In the genomic region with DNA sequence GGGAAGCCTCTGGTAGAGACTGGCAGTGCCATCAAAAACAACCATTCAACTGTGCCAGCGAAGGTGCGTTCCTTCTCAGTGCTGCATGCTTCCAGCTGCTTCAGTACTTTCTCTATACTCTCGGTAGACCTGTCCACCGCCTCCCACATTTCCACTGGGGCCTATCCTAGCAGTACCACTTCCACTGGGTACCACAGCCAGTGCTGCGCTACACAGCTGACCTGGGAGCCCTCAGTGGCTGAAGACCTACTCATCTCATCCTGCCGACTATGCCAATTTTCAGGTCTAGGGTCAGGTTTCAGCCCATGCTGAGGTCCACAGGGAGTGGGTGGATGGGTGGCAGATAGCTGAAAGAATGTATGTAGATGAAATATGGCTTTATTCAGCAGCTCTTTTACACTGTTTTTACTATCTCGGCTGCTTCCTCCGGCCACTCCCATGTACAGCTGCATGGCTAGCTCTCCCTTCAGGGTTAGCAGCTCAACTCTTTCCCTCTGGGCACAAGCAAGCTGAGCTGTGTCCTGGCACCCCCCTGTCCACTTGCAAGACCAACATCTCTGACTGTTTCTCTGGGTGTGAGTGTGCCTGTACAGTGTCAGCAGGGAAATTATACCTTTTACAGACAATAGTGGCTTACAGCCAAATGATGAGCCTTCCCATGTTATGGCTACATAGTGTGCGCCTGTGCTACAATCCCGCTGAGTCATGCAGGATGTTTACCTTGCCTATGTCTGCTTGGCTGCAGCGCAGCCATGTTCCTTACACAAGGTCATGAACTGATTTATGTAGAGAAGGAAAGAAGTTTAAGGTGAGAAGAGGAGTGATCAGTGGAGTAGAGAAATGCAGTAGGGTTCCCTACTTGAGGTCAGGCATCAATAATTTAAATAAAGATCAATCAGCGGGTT, we compare ENCODE assay signal across 1 cellular context.
A peak's percentile ranks its signal among the peaks of the same experiment; 100 is the strongest.
TF ChIP-seq lines count a peak whose summit lies in the region.

No MANE protein-coding gene starts in this region.

TF ChIP-seq in HepG2, 621 proteins besides CTCF, POLR2A, EP300 and RAD21 (continued from another document):
- TF ChIP-seq, protein P1, sequence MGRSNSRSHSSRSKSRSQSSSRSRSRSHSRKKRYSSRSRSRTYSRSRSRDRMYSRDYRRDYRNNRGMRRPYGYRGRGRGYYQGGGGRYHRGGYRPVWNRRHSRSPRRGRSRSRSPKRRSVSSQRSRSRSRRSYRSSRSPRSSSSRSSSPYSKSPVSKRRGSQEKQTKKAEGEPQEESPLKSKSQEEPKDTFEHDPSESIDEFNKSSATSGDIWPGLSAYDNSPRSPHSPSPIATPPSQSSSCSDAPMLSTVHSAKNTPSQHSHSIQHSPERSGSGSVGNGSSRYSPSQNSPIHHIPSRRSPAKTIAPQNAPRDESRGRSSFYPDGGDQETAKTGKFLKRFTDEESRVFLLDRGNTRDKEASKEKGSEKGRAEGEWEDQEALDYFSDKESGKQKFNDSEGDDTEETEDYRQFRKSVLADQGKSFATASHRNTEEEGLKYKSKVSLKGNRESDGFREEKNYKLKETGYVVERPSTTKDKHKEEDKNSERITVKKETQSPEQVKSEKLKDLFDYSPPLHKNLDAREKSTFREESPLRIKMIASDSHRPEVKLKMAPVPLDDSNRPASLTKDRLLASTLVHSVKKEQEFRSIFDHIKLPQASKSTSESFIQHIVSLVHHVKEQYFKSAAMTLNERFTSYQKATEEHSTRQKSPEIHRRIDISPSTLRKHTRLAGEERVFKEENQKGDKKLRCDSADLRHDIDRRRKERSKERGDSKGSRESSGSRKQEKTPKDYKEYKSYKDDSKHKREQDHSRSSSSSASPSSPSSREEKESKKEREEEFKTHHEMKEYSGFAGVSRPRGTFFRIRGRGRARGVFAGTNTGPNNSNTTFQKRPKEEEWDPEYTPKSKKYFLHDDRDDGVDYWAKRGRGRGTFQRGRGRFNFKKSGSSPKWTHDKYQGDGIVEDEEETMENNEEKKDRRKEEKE (IDR thresholded peaks at IDR 0.05) = no peak
- TF ChIP-seq SOX5 (CRISPR knock-in tag; IDR thresholded peaks at IDR 0.05; ENCODE audit: borderline replicate concordance) (peak; percentile 39; the same call in 1 of the 2 replicates), EHMT2 (IDR thresholded peaks at IDR 0.05; ENCODE audit: borderline replicate concordance, low read depth, low read length) (peak; percentile 50; the same call in 1 of the 2 replicates), GATAD2A (CRISPR knock-in tag; IDR thresholded peaks at IDR 0.05) (peak; percentile 71; the same call in 1 of the 2 replicates), HNF4G (IDR thresholded peaks at IDR 0.05; ENCODE audit: borderline replicate concordance, low read depth, low read length) (no peak), HNF4G (CRISPR knock-in tag; IDR thresholded peaks at IDR 0.05; ENCODE audit: borderline replicate concordance, low read depth) (no peak), CCDC6 (CRISPR knock-in tag; IDR thresholded peaks at IDR 0.05) (no peak), U2AF1 (optimal IDR thresholded peaks at IDR 0.05; ENCODE audit: low read depth, low read length) (no peak), DMAP1 (CRISPR knock-in tag; IDR thresholded peaks at IDR 0.05) (no peak), PHF20 (CRISPR knock-in tag; IDR thresholded peaks at IDR 0.05) (no peak), RXRA (CRISPR knock-in tag; IDR thresholded peaks at IDR 0.05) (no peak), NKX3-1 (CRISPR knock-in tag; IDR thresholded peaks at IDR 0.05) (no peak), CEBPG (CRISPR knock-in tag; IDR thresholded peaks at IDR 0.05) (no peak)
- TF ChIP-seq, protein P2, sequence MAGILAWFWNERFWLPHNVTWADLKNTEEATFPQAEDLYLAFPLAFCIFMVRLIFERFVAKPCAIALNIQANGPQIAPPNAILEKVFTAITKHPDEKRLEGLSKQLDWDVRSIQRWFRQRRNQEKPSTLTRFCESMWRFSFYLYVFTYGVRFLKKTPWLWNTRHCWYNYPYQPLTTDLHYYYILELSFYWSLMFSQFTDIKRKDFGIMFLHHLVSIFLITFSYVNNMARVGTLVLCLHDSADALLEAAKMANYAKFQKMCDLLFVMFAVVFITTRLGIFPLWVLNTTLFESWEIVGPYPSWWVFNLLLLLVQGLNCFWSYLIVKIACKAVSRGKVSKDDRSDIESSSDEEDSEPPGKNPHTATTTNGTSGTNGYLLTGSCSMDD (CRISPR knock-in tag; IDR thresholded peaks at IDR 0.05) = no peak
- TF ChIP-seq, protein P3, sequence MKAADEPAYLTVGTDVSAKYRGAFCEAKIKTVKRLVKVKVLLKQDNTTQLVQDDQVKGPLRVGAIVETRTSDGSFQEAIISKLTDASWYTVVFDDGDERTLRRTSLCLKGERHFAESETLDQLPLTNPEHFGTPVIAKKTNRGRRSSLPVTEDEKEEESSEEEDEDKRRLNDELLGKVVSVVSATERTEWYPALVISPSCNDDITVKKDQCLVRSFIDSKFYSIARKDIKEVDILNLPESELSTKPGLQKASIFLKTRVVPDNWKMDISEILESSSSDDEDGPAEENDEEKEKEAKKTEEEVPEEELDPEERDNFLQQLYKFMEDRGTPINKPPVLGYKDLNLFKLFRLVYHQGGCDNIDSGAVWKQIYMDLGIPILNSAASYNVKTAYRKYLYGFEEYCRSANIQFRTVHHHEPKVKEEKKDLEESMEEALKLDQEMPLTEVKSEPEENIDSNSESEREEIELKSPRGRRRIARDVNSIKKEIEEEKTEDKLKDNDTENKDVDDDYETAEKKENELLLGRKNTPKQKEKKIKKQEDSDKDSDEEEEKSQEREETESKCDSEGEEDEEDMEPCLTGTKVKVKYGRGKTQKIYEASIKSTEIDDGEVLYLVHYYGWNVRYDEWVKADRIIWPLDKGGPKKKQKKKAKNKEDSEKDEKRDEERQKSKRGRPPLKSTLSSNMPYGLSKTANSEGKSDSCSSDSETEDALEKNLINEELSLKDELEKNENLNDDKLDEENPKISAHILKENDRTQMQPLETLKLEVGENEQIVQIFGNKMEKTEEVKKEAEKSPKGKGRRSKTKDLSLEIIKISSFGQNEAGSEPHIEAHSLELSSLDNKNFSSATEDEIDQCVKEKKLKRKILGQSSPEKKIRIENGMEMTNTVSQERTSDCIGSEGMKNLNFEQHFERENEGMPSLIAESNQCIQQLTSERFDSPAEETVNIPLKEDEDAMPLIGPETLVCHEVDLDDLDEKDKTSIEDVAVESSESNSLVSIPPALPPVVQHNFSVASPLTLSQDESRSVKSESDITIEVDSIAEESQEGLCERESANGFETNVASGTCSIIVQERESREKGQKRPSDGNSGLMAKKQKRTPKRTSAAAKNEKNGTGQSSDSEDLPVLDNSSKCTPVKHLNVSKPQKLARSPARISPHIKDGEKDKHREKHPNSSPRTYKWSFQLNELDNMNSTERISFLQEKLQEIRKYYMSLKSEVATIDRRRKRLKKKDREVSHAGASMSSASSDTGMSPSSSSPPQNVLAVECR (CRISPR knock-in tag; IDR thresholded peaks at IDR 0.05; ENCODE audit: borderline replicate concordance) = no peak
- TF ChIP-seq, protein P4, sequence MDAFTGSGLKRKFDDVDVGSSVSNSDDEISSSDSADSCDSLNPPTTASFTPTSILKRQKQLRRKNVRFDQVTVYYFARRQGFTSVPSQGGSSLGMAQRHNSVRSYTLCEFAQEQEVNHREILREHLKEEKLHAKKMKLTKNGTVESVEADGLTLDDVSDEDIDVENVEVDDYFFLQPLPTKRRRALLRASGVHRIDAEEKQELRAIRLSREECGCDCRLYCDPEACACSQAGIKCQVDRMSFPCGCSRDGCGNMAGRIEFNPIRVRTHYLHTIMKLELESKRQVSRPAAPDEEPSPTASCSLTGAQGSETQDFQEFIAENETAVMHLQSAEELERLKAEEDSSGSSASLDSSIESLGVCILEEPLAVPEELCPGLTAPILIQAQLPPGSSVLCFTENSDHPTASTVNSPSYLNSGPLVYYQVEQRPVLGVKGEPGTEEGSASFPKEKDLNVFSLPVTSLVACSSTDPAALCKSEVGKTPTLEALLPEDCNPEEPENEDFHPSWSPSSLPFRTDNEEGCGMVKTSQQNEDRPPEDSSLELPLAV (CRISPR knock-in tag; conservative IDR thresholded peaks at IDR 0.05; ENCODE audit: low read depth) = no peak
- TF ChIP-seq, protein P5, sequence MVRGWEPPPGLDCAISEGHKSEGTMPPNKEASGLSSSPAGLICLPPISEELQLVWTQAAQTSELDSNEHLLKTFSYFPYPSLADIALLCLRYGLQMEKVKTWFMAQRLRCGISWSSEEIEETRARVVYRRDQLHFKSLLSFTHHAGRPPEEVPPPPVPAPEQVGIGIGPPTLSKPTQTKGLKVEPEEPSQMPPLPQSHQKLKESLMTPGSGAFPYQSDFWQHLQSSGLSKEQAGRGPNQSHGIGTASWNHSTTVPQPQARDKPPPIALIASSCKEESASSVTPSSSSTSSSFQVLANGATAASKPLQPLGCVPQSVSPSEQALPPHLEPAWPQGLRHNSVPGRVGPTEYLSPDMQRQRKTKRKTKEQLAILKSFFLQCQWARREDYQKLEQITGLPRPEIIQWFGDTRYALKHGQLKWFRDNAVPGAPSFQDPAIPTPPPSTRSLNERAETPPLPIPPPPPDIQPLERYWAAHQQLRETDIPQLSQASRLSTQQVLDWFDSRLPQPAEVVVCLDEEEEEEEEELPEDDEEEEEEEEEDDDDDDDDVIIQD (CRISPR knock-in tag; IDR thresholded peaks at IDR 0.05; ENCODE audit: low read depth) = peak; percentile 44; the same call in 1 of the 2 replicates
